ENCODE assay signal across 1 cellular context in genomic region chr1:218467101-218467728, GRCh38.
TF ChIP-seq lines count a peak whose summit lies in the region.

No MANE protein-coding gene starts in this region.

TF ChIP-seq in GM23338, 12 proteins besides CTCF, POLR2A, EP300 and RAD21 (continued from another document):
- TF ChIP-seq, protein P1, sequence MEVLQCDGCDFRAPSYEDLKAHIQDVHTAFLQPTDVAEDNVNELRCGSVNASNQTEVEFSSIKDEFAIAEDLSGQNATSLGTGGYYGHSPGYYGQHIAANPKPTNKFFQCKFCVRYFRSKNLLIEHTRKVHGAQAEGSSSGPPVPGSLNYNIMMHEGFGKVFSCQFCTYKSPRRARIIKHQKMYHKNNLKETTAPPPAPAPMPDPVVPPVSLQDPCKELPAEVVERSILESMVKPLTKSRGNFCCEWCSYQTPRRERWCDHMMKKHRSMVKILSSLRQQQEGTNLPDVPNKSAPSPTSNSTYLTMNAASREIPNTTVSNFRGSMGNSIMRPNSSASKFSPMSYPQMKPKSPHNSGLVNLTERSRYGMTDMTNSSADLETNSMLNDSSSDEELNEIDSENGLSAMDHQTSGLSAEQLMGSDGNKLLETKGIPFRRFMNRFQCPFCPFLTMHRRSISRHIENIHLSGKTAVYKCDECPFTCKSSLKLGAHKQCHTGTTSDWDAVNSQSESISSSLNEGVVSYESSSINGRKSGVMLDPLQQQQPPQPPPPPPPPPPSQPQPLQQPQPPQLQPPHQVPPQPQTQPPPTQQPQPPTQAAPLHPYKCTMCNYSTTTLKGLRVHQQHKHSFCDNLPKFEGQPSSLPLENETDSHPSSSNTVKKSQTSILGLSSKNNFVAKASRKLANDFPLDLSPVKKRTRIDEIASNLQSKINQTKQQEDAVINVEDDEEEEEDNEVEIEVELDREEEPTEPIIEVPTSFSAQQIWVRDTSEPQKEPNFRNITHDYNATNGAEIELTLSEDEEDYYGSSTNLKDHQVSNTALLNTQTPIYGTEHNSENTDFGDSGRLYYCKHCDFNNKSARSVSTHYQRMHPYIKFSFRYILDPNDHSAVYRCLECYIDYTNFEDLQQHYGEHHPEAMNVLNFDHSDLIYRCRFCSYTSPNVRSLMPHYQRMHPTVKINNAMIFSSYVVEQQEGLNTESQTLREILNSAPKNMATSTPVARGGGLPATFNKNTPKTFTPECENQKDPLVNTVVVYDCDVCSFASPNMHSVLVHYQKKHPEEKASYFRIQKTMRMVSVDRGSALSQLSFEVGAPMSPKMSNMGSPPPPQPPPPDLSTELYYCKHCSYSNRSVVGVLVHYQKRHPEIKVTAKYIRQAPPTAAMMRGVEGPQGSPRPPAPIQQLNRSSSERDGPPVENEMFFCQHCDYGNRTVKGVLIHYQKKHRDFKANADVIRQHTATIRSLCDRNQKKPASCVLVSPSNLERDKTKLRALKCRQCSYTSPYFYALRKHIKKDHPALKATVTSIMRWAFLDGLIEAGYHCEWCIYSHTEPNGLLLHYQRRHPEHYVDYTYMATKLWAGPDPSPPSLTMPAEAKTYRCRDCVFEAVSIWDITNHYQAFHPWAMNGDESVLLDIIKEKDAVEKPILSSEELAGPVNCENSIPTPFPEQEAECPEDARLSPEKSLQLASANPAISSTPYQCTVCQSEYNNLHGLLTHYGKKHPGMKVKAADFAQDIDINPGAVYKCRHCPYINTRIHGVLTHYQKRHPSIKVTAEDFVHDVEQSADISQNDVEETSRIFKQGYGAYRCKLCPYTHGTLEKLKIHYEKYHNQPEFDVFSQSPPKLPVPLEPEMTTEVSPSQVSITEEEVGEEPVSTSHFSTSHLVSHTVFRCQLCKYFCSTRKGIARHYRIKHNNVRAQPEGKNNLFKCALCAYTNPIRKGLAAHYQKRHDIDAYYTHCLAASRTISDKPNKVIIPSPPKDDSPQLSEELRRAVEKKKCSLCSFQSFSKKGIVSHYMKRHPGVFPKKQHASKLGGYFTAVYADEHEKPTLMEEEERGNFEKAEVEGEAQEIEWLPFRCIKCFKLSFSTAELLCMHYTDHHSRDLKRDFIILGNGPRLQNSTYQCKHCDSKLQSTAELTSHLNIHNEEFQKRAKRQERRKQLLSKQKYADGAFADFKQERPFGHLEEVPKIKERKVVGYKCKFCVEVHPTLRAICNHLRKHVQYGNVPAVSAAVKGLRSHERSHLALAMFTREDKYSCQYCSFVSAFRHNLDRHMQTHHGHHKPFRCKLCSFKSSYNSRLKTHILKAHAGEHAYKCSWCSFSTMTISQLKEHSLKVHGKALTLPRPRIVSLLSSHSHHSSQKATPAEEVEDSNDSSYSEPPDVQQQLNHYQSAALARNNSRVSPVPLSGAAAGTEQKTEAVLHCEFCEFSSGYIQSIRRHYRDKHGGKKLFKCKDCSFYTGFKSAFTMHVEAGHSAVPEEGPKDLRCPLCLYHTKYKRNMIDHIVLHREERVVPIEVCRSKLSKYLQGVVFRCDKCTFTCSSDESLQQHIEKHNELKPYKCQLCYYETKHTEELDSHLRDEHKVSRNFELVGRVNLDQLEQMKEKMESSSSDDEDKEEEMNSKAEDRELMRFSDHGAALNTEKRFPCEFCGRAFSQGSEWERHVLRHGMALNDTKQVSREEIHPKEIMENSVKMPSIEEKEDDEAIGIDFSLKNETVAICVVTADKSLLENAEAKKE (CRISPR knock-in tag; IDR thresholded peaks at IDR 0.05) = no peak
- TF ChIP-seq, protein P2, sequence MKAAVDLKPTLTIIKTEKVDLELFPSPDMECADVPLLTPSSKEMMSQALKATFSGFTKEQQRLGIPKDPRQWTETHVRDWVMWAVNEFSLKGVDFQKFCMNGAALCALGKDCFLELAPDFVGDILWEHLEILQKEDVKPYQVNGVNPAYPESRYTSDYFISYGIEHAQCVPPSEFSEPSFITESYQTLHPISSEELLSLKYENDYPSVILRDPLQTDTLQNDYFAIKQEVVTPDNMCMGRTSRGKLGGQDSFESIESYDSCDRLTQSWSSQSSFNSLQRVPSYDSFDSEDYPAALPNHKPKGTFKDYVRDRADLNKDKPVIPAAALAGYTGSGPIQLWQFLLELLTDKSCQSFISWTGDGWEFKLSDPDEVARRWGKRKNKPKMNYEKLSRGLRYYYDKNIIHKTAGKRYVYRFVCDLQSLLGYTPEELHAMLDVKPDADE (IDR thresholded peaks at IDR 0.05) = no peak
- TF ChIP-seq CREB1 (CRISPR knock-in tag; IDR thresholded peaks at IDR 0.05; ENCODE audit: low read depth) (no peak), JUNB (IDR thresholded peaks at IDR 0.05; ENCODE audit: unreplicated experiment) (no peak), STAT1 (IDR thresholded peaks at IDR 0.05; ENCODE audit: unreplicated experiment) (no peak), NANOG (IDR thresholded peaks at IDR 0.05; ENCODE audit: borderline replicate concordance) (no peak), EZH2 (IDR thresholded peaks at IDR 0.05; ENCODE audit: low read depth, unreplicated experiment) (no peak), ZNF331 (CRISPR knock-in tag; IDR thresholded peaks at IDR 0.05; ENCODE audit: low read depth) (no peak)
